23 cellular contexts compared by ENCODE assay signal in the genomic region with DNA sequence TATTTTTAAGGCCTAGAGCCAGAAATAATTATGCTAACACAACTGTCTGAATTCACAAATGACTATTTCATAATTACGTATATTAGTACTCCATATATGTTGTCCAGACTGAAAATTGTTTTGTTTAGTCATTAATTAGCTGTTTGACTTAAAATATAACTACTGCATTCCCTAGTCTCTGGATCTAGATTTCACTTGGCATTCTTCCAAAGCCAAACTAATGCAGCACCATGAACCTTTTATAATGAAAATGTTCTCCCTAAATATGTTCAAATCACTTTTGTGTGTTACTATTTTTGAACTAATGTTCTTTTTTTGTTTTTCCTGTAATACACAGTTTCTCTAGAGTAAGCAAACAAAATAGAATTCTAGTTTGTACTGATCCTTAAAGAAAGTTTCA. TPM values are rescaled to one million over a fixed set of nuclear protein-coding genes. Genes with fewer than 3 reads are reported as not detected.
DNase-seq lines count a peak whose midpoint lies in the region; FAIRE-seq and TF ChIP-seq lines count a peak whose summit lies in the region.
"Had no signal": no experiment of that assay in that cellular context is flagged by ENCODE, and none has a peak within 500 bp of the region (broad histone marks: within the 10 kb centered on the region; RNA-seq: fewer than 3 reads in every experiment).

No MANE protein-coding gene starts in this region.

- H4K20me1 ChIP-seq in MM.1S (ENCODE audit: insufficient read depth, low read length): no peaks in the 10 kb centered on the region
- no peaks in the 10 kb centered on the region for H4K20me1 ChIP-seq in osteoblast (ENCODE audit: insufficient read depth, low read length)

- no peaks in the 10 kb centered on the region for H3K9me3 ChIP-seq in MM.1S (replicated peaks; ENCODE audit: insufficient read depth, low read length)
- no peaks in the 10 kb centered on the region for H3K9me3 ChIP-seq in osteoblast (ENCODE audit: low read depth, low read length)
- H3K9me3 ChIP-seq: heart left ventricle, psoas muscle, upper lobe of left lung had no signal

- H3K4me2 ChIP-seq in MM.1S (ENCODE audit: low read depth, low read length) (no peak overlapping the region; the same call in 1 of the 2 replicates), osteoblast (ENCODE audit: insufficient read depth, low read length) (no peak overlapping the region)

- H3K79me2 ChIP-seq in MM.1S (ENCODE audit: low read length) (peaks cover 44% of the 10 kb centered on the region), osteoblast (ENCODE audit: insufficient read depth, low read length) (peaks cover 24% of the 10 kb centered on the region)

- H3K27ac ChIP-seq in MM.1S (ENCODE audit: low read length): peak overlapping the region; percentile 3; the same call in 1 of the 2 replicates
- no peak overlapping the region for H3K27ac ChIP-seq in osteoblast (ENCODE audit: low read depth, low read length)
- H3K27ac ChIP-seq: heart left ventricle, upper lobe of left lung had no signal

- no peaks in the 10 kb centered on the region for H3K27me3 ChIP-seq in MM.1S (replicated peaks; ENCODE audit: insufficient read depth, low read length)
- H3K27me3 ChIP-seq in osteoblast (ENCODE audit: insufficient read depth, low read length): no peaks in the 10 kb centered on the region
- H3K27me3 ChIP-seq: heart left ventricle, upper lobe of left lung had no signal

- peak in 2 of 3 experiments; percentile 16 to 38 for DNase-seq in NCI-H1417 (lab: John Stamatoyannopoulos, UW)
- no peak for DNase-seq in NCI-H1417 treated with DMSO at 0.1 percent for 48 hours (lab: John Stamatoyannopoulos, UW)
- DNase-seq in MM.1S: no peak
- DNase-seq in chondrocyte (ENCODE audit: low spot score): no peak
- peak; percentile 25 for DNase-seq in osteoblast (ENCODE audit: insufficient read length, low spot score, missing footprints)
- no peak for DNase-seq in mucosa of gallbladder (ENCODE audit: low spot score)
- no peak for DNase-seq in SHP77 treated with DMSO at 0.1 percent for 48 hours (lab: John Stamatoyannopoulos, UW)
- no peak for DNase-seq in RCC 7860 (ENCODE audit: low spot score)
- DNase-seq: activated CD4-positive, alpha-beta T cell treated with anti-CD3 and anti-CD28 coated beads, Interleukin-2, amount 50 U/mL, for 1 hour; activated naive CD4-positive, alpha-beta T cell treated with anti-CD3 and anti-CD28 coated beads, Interleukin-2, amount 50 U/mL, for 16 hours; CD8-positive, alpha-beta T cell; central memory CD4-positive, alpha-beta T cell; DMS53; H7; heart left ventricle; NCI-H2107; NCI-H748 treated with DMSO at 0.1 percent for 48 hours; psoas muscle; T-helper 9 cell; upper lobe of left lung had no signal

- H3K36me3 ChIP-seq in MM.1S (replicated peaks; ENCODE audit: insufficient read depth, low read length) (no peaks in the 10 kb centered on the region), osteoblast (ENCODE audit: insufficient read depth, low read length) (peaks cover 4% of the 10 kb centered on the region)

- TF ChIP-seq CTCF in MM.1S (IDR thresholded peaks at IDR 0.05; ENCODE audit: low read length): no peak
- no peak for TF ChIP-seq CTCF in chondrocyte (IDR thresholded peaks at IDR 0.05)
- TF ChIP-seq CTCF in osteoblast (IDR thresholded peaks at IDR 0.05; ENCODE audit: extremely low read depth, low read depth, low read length): no peak

- H3K4me1 ChIP-seq in MM.1S (ENCODE audit: low read length) (peaks cover 16% of the 10 kb centered on the region), osteoblast (ENCODE audit: insufficient read depth, low read length) (no peaks in the 10 kb centered on the region)

- H3K9ac ChIP-seq in MM.1S (ENCODE audit: low read length): no peak overlapping the region

- H3K4me3 ChIP-seq in MM.1S (ENCODE audit: low read length) (no peak overlapping the region), osteoblast (ENCODE audit: insufficient read depth, low read length) (no peak overlapping the region)
- H3K4me3 ChIP-seq: heart left ventricle, psoas muscle, upper lobe of left lung had no signal

- H2AFZ ChIP-seq in MM.1S (ENCODE audit: low read length) (no peak overlapping the region), osteoblast (ENCODE audit: low read length) (no peak overlapping the region)

- peaks cover 31% of the 10 kb centered on the region for H3K4me1 Mint-ChIP-seq in chondrocyte (ENCODE audit: low read depth)

- H3F3A ChIP-seq in MM.1S (ENCODE audit: insufficient read depth, low read length): peaks cover 11% of the 10 kb centered on the region

- H3K4me3 Mint-ChIP-seq in chondrocyte (ENCODE audit: unreplicated experiment): no peak overlapping the region
- H3K4me3 Mint-ChIP-seq: activated T-helper 1 cell treated with anti-CD3 and anti-CD28 coated beads, Interleukin-12 subunit alpha, Interleukin-12 subunit beta, Interleukin-2, Interleukin-4 antibody, amounts not matched to agents 30 ng/mL and 10 ng/mL and 1 ng/mL, durations not matched to agents 14 hours and 24 hours and 36 hours; CD8-positive, alpha-beta T cell; WTC11 had no signal

- no peak for FAIRE-seq in RCC 7860 (lab: Jason Lieb, UNC)
- FAIRE-seq: A204.1 had no signal

- no peaks in the 10 kb centered on the region for H3K9me3 Mint-ChIP-seq in chondrocyte (ENCODE audit: low read depth)
- H3K9me3 Mint-ChIP-seq: activated T-helper 1 cell treated with anti-CD3 and anti-CD28 coated beads, Interleukin-12 subunit alpha, Interleukin-12 subunit beta, Interleukin-2, Interleukin-4 antibody, amounts not matched to agents 30 ng/mL and 10 ng/mL and 1 ng/mL, durations not matched to agents 14 hours and 24 hours and 36 hours; CD8-positive, alpha-beta T cell had no signal

- peaks cover 3% of the 10 kb centered on the region for H3K36me3 Mint-ChIP-seq in chondrocyte (ENCODE audit: low read depth)

- no peaks in the 10 kb centered on the region for H3K9me2 ChIP-seq in MM.1S (replicated peaks; ENCODE audit: insufficient read depth, low read length)

- H3K27me3 Mint-ChIP-seq in chondrocyte (ENCODE audit: low read depth): no peaks in the 10 kb centered on the region

- H3K27ac Mint-ChIP-seq in chondrocyte (ENCODE audit: unreplicated experiment): peak overlapping the region; percentile 46
- H3K27ac Mint-ChIP-seq: activated T-helper 1 cell treated with anti-CD3 and anti-CD28 coated beads, Interleukin-12 subunit alpha, Interleukin-12 subunit beta, Interleukin-2, Interleukin-4 antibody, amounts not matched to agents 30 ng/mL and 10 ng/mL and 1 ng/mL, durations not matched to agents 14 hours and 24 hours and 36 hours; CD8-positive, alpha-beta T cell; WTC11 had no signal

RNA-seq across cellular contexts. Expression of gene CAMTA1, which starts 46.1 kb away (rescaled TPM):
- total RNA-seq in chondrocyte: 63.8 to 69.4 TPM (median 66.9 TPM) in 3 replicates
- total RNA-seq in osteoblast: 38.0 and 47.4 TPM in 2 replicates
- 67.9 TPM for total RNA-seq in mucosa of gallbladder

Comparison
In these comparisons a context has a peak if more than half of its experiments do, and no peak if none do; other contexts are left out.
1. DNase-seq: peak in NCI-H1417 (2 of 3) and osteoblast (single experiment); none in NCI-H1417 treated with DMSO at 0.1 percent for 48 hours (single experiment), MM.1S (single experiment), chondrocyte (single experiment), mucosa of gallbladder (single experiment), SHP77 treated with DMSO at 0.1 percent for 48 hours (single experiment) and RCC 7860 (single experiment).